Comparison of ENCODE assay signal across 2 cellular contexts in the genomic region with DNA sequence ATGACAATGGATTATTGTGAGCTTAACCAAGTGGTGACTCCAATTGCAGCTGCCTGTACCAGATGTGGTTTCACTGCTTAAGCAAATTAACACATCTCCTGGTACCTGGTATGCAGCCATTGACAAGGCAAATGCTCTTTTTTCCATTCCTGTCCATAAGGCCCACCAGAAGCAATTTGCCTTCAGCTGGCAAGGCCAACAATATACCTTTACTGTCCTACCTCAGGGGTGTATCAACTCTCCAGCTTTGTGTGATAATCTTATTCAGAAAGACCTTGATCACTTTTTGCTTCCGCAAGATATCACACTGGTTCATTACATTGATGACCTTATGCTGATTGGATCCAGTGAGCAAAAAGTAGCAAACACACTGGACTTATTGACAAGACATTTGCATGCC. TPM values are rescaled to one million over a fixed set of nuclear protein-coding genes. Genes with fewer than 3 reads are reported as not detected.
"Had no signal": no experiment of that assay in that cellular context is flagged by ENCODE, and none has a peak within 500 bp of the region (broad histone marks: within the 10 kb centered on the region; RNA-seq: fewer than 3 reads in every experiment).

No MANE protein-coding gene starts in this region.

RNA-seq across cellular contexts. Expression of a gene that starts 23.7 kb away (rescaled TPM):
- total RNA-seq: G401, GM12878 had no signal

RNA-seq across cellular contexts. Expression of a gene that starts 41.2 kb away (rescaled TPM):
- total RNA-seq: G401, GM12878 had no signal
